Comparison of ENCODE assay signal across 23 cellular contexts in genomic region chr13:75364131-75364713, GRCh38.
DNase-seq lines count a peak whose midpoint lies in the region; ATAC-seq, FAIRE-seq and TF ChIP-seq lines count a peak whose summit lies in the region.
"Had no signal": no experiment of that assay in that cellular context is flagged by ENCODE, and none has a peak within 500 bp of the region (broad histone marks: within the 10 kb centered on the region; RNA-seq: fewer than 3 reads in every experiment).

No MANE protein-coding gene starts in this region.

- H3K36me3 ChIP-seq in bronchial epithelial cell (ENCODE audit: control insufficient read depth, insufficient read depth, low read length) (no peaks in the 10 kb centered on the region), psoas muscle (ENCODE audit: insufficient read depth in 1 of 2, low read depth in 1 of 2) (peaks cover 0 to 4% of the 10 kb centered on the region in 2 donors)
- no peaks in the 10 kb centered on the region for H3K36me3 ChIP-seq in CD8-positive, alpha-beta memory T cell (ENCODE audit: insufficient read depth, low read length)
- H3K36me3 ChIP-seq: neural progenitor cell had no signal

- CTCF ChIA-PET in CD8-positive, alpha-beta memory T cell (lab: Charles Lee): no interaction called here

- no peak overlapping the region for H3K4me3 Mint-ChIP-seq in activated T-cell treated with anti-CD3 and anti-CD28 coated beads, Interleukin-2, amount 50 U/mL, for 72 hours
- no peak overlapping the region for H3K4me3 Mint-ChIP-seq in HFFc6
- H3K4me3 Mint-ChIP-seq in CD8-positive, alpha-beta memory T cell: no peak overlapping the region
- H3K4me3 Mint-ChIP-seq: CD14-positive monocyte, IgD-negative memory B cell, neural progenitor cell had no signal

- peaks cover 52% of the 10 kb centered on the region for H3K4me1 Mint-ChIP-seq in activated T-cell treated with anti-CD3 and anti-CD28 coated beads, Interleukin-2, amount 50 U/mL, for 72 hours (ENCODE audit: low read depth)
- peaks cover 19% of the 10 kb centered on the region for H3K4me1 Mint-ChIP-seq in HFFc6 (ENCODE audit: low read depth)
- peaks cover 10 to 17% (median 11%) of the 10 kb centered on the region in 3 donors for H3K4me1 Mint-ChIP-seq in CD8-positive, alpha-beta memory T cell
- H3K4me1 Mint-ChIP-seq: neural progenitor cell had no signal

- H3K9me3 Mint-ChIP-seq in activated T-cell treated with anti-CD3 and anti-CD28 coated beads, Interleukin-2, amount 50 U/mL, for 72 hours: no peaks in the 10 kb centered on the region
- no peaks in the 10 kb centered on the region for H3K9me3 Mint-ChIP-seq in HFFc6
- H3K9me3 Mint-ChIP-seq in CD8-positive, alpha-beta memory T cell: no peaks in the 10 kb centered on the region
- H3K9me3 Mint-ChIP-seq: CD14-positive monocyte, IgD-negative memory B cell, neural progenitor cell had no signal

- peak overlapping the region; percentile 93 for H3K27ac ChIP-seq in psoas muscle
- no peak overlapping the region for H3K27ac ChIP-seq in CD8-positive, alpha-beta memory T cell (ENCODE audit: low read depth, low read length)
- H3K27ac ChIP-seq: neural progenitor cell, SK-N-MC, spleen had no signal

- intact Hi-C loops in psoas muscle (cut with DNase I): no loop called here

- FAIRE-seq in bronchial epithelial cell (lab: Jason Lieb, UNC): no peak
- FAIRE-seq: GM12878 had no signal

- peak; percentile 33 to 37 for ATAC-seq in activated T-cell treated with anti-CD3 and anti-CD28 coated beads, Interleukin-2, amount 50 U/mL, for 72 hours (replicated peaks in 1 of 2)
- ATAC-seq in psoas muscle: no peak
- ATAC-seq in GM18498 (IDR thresholded peaks at IDR 0.05; ENCODE audit: unreplicated experiment): no peak
- ATAC-seq: GM12878, left ventricle myocardium superior, mucosa of descending colon had no signal

- H3K36me3 Mint-ChIP-seq in activated T-cell treated with anti-CD3 and anti-CD28 coated beads, Interleukin-2, amount 50 U/mL, for 72 hours (ENCODE audit: insufficient read depth in 2 of 2): no peaks in the 10 kb centered on the region
- H3K36me3 Mint-ChIP-seq in HFFc6 (ENCODE audit: low read depth): no peaks in the 10 kb centered on the region; the same call in 1 of the 2 replicates
- H3K36me3 Mint-ChIP-seq in CD8-positive, alpha-beta memory T cell: no peaks in the 10 kb centered on the region
- H3K36me3 Mint-ChIP-seq: CD14-positive monocyte, IgD-negative memory B cell had no signal

- H3K4me3 ChIP-seq in bronchial epithelial cell (ENCODE audit: low read depth, low read length) (no peak overlapping the region), psoas muscle (no peak overlapping the region)
- H3K4me3 ChIP-seq in CD8-positive, alpha-beta memory T cell (ENCODE audit: low read length): no peak overlapping the region
- H3K4me3 ChIP-seq: GM12878, mucosa of descending colon, neural progenitor cell, SK-N-MC, spleen had no signal

- no peaks in the 10 kb centered on the region for H3K27me3 Mint-ChIP-seq in activated T-cell treated with anti-CD3 and anti-CD28 coated beads, Interleukin-2, amount 50 U/mL, for 72 hours (ENCODE audit: low read depth)
- H3K27me3 Mint-ChIP-seq in HFFc6 (ENCODE audit: insufficient read depth): no peaks in the 10 kb centered on the region; the same call in 1 of the 2 replicates
- peaks cover 5 to 11% of the 10 kb centered on the region in 2 donors for H3K27me3 Mint-ChIP-seq in CD8-positive, alpha-beta memory T cell

- peak overlapping the region; percentile 50 for H3K27ac Mint-ChIP-seq in activated T-cell treated with anti-CD3 and anti-CD28 coated beads, Interleukin-2, amount 50 U/mL, for 72 hours
- peak overlapping the region; percentile 29 for H3K27ac Mint-ChIP-seq in HFFc6
- no peak overlapping the region for H3K27ac Mint-ChIP-seq in CD8-positive, alpha-beta memory T cell
- H3K27ac Mint-ChIP-seq: IgD-negative memory B cell, neural progenitor cell, progenitor cell of endocrine pancreas had no signal

- no peak; the same call in 1 of the 2 replicates for TF ChIP-seq CTCF in HFFc6 (IDR thresholded peaks at IDR 0.05)
- no peak for TF ChIP-seq CTCF in bronchial epithelial cell (IDR thresholded peaks at IDR 0.05; ENCODE audit: insufficient read depth, low read length, severe bottlenecking)
- no peak for TF ChIP-seq CTCF in psoas muscle (IDR thresholded peaks at IDR 0.05)

- peaks cover 57% of the 10 kb centered on the region for H3K4me1 ChIP-seq in psoas muscle
- H3K4me1 ChIP-seq in CD8-positive, alpha-beta memory T cell (ENCODE audit: insufficient read depth, low read length): no peaks in the 10 kb centered on the region
- H3K4me1 ChIP-seq: neural progenitor cell had no signal

- POLR2A ChIA-PET in CD8-positive, alpha-beta memory T cell (lab: Charles Lee): no interaction called here

- 80 to 92% (median 89%) methylated on average over 3 of the region's 3 CpGs for WGBS in psoas muscle, 3 donors

- H3K9me3 ChIP-seq in psoas muscle: no peaks in the 10 kb centered on the region
- no peaks in the 10 kb centered on the region for H3K9me3 ChIP-seq in CD8-positive, alpha-beta memory T cell (ENCODE audit: low read length)
- H3K9me3 ChIP-seq: mucosa of descending colon, spleen had no signal

- no peaks in the 10 kb centered on the region for H3K27me3 ChIP-seq in bronchial epithelial cell (ENCODE audit: control insufficient read depth, insufficient read depth, low read length)
- H3K27me3 ChIP-seq in psoas muscle (ENCODE audit: insufficient read depth in 3 of 3, low read length in 2 of 3): no peaks in the 10 kb centered on the region
- no peaks in the 10 kb centered on the region for H3K27me3 ChIP-seq in CD8-positive, alpha-beta memory T cell (ENCODE audit: insufficient read depth, low read length, poor library complexity, severe bottlenecking)
- H3K27me3 ChIP-seq: neural progenitor cell, spleen had no signal

- DNase-seq in activated T-cell treated with anti-CD3 and anti-CD28 coated beads, Interleukin-2, amount 50 U/mL, for 72 hours: no peak
- no peak for DNase-seq in activated T-cell treated with anti-CD3 and anti-CD28 coated beads, Interleukin-2, amount 50 U/mL, for 48 hours
- DNase-seq in HFFc6 (no peak), bronchial epithelial cell (ENCODE audit: low read depth) (peak; percentile 58), psoas muscle (no peak), HK-2 (ENCODE audit: unreplicated experiment) (no peak)
- no peak for DNase-seq in CD8-positive, alpha-beta memory T cell
- DNase-seq: activated naive CD4-positive, alpha-beta T cell; DMS 273 treated with DMSO at 0.1 percent for 48 hours; left ventricle myocardium superior; mucosa of descending colon; NCI-H1694 treated with DMSO at 0.1 percent for 48 hours; NCI-H82; spleen; stimulated activated CD8-positive, alpha-beta memory T cell treated with anti-CD3 and anti-CD28 coated beads, Interleukin-4, amount 100 ng/mL, for 48 hours; T1000 had no signal

Comparison
In these comparisons a context has a peak if more than half of its experiments do, and no peak if none do; other contexts are left out.
1. ATAC-seq: peak in activated T-cell treated with anti-CD3 and anti-CD28 coated beads, Interleukin-2, amount 50 U/mL, for 72 hours (2 of 2); none in psoas muscle (0 of 4) and GM18498 (single experiment).
2. H3K27ac Mint-ChIP-seq: peak in activated T-cell treated with anti-CD3 and anti-CD28 coated beads, Interleukin-2, amount 50 U/mL, for 72 hours (single experiment) and HFFc6 (single experiment); none in CD8-positive, alpha-beta memory T cell (0 of 8).